6 cellular contexts compared by ENCODE assay signal in the genomic region with DNA sequence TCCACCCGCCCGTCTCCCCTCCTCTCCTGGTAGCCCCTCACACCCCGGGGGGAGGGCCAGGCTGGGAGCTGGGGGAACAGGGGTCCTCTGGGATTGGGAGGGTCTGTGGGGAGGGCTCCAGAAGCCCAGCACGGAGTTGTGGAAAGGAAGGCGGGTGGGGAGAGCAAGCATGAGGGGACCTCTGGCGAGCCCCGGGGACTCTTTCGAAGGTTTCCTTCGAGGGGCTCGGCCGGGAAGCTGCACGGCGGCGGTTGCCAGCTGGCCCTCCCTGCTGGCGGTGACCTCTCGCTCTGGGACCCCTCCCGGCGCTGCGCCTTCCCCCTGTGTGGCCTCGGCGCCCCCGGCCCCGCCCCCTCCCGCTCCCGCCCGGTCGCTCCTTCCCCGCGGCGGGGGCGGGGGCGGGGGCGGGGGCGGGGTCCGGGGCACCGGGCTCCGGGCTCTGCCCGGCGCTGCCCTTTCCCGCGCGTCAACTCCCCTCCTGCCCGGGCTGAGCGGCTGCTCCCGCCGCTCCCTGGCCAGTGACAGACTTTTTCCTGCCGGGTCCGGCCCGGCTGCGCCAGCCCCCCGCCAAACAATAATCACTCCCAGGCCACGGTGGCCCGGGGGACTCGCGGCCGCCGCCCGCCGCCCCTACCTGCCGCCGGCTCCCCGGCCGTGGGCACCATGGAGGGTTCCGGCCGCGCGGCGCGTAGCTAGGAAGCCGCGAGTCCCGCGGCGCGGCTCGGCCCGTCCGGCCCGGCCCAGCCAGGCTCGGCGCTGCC. TPM values are rescaled to one million over a fixed set of nuclear protein-coding genes. Genes with fewer than 3 reads are reported as not detected.
A peak's percentile ranks its signal among the peaks of the same experiment; 100 is the strongest.
DNase-seq lines count a peak whose midpoint lies in the region; ATAC-seq and TF ChIP-seq lines count a peak whose summit lies in the region.

No MANE protein-coding gene starts in this region.

- peak overlapping the region; percentile 57 for H3K27ac Mint-ChIP-seq in dendritic cell treated with granulocyte-macrophage colony-stimulating factor and Interleukin-4, amounts not matched to agents 40 ng/mL and 50 ng/mL, for 4 days

- peak overlapping the region; percentile 53 for H3K4me2 ChIP-seq in parathyroid adenoma (ENCODE audit: low read length)

- POLR2A ChIA-PET in HEK293 (lab: Yijun Ruan, JAX), result interaction anchor here (0.6 to 4.2 kb wide), 4 partner anchors 18 to 28 kb away, joined by 3 to 30 read pairs (median 4); a partner anchor contains a TSS

- H3K9me3 ChIP-seq in HEK293 (ENCODE audit: control insufficient read depth, insufficient read depth, low read depth, low read length) (no peaks in the 10 kb centered on the region), parathyroid adenoma (ENCODE audit: control insufficient read depth, low read length) (no peaks in the 10 kb centered on the region)

- CTCF ChIA-PET in HEK293 (lab: Yijun Ruan, JAX), result interaction anchor here (0.7 to 30.4 kb wide), 3 partner anchors 9 to 32 kb away, joined by 4 to 898 read pairs (median 898); a partner anchor contains a TSS

- H3K9me3 Mint-ChIP-seq in dendritic cell treated with granulocyte-macrophage colony-stimulating factor and Interleukin-4, amounts not matched to agents 40 ng/mL and 50 ng/mL, for 4 days, result no peaks in the 10 kb centered on the region

- H3K79me2 ChIP-seq in parathyroid adenoma, result no peaks in the 10 kb centered on the region

- H3K9ac ChIP-seq in parathyroid adenoma, result no peak overlapping the region

- H3K4me1 Mint-ChIP-seq in dendritic cell treated with granulocyte-macrophage colony-stimulating factor and Interleukin-4, amounts not matched to agents 40 ng/mL and 50 ng/mL, for 4 days (ENCODE audit: low read depth), result peaks cover 74% of the 10 kb centered on the region

- intact Hi-C loops in dendritic cell treated with granulocyte-macrophage colony-stimulating factor and Interleukin-4, amounts not matched to agents 40 ng/mL and 50 ng/mL, for 4 days (cut with micrococcal nuclease), result no loop called here

- H3K4me3 Mint-ChIP-seq in dendritic cell treated with granulocyte-macrophage colony-stimulating factor and Interleukin-4, amounts not matched to agents 40 ng/mL and 50 ng/mL, for 4 days, result peak overlapping the region; percentile 70

- peaks cover 3% of the 10 kb centered on the region; the same call in 1 of the 2 replicates for H3K4me1 ChIP-seq in HEK293 (ENCODE audit: control insufficient read depth, insufficient read depth, low read length)
- no peaks in the 10 kb centered on the region for H3K4me1 ChIP-seq in parathyroid adenoma

- H3K36me3 ChIP-seq in HEK293 (ENCODE audit: control insufficient read depth in 2 of 2, insufficient read depth in 1 of 2, low read length in 2 of 2), result no peaks in the 10 kb centered on the region
- H3K36me3 ChIP-seq in parathyroid adenoma (ENCODE audit: control insufficient read depth, insufficient read depth, low read length), result no peaks in the 10 kb centered on the region

- H3K27ac ChIP-seq in HEK293 (ENCODE audit: extremely low read depth, low read depth, low read length) (peak overlapping the region; percentile 37; the same call in 1 of the 2 replicates), parathyroid adenoma (no peak overlapping the region)

- H3K4me3 ChIP-seq in HEK293 (ENCODE audit: low read depth, low read length) (peak overlapping the region; percentile 57), parathyroid adenoma (ENCODE audit: low read depth, low read length) (peak overlapping the region; percentile 22)

- peaks cover 39% of the 10 kb centered on the region for H3K27me3 Mint-ChIP-seq in dendritic cell treated with granulocyte-macrophage colony-stimulating factor and Interleukin-4, amounts not matched to agents 40 ng/mL and 50 ng/mL, for 4 days

- no peak overlapping the region for H2AFZ ChIP-seq in parathyroid adenoma

- DNase-seq in mesenteric fat pad (ENCODE audit: low spot score) (no peak), OCI-M1 (lab: John Stamatoyannopoulos, UW) (no peak)

- no peaks in the 10 kb centered on the region for H3K36me3 Mint-ChIP-seq in dendritic cell treated with granulocyte-macrophage colony-stimulating factor and Interleukin-4, amounts not matched to agents 40 ng/mL and 50 ng/mL, for 4 days (ENCODE audit: low read depth)

- no peak for ATAC-seq in HG02588 (IDR thresholded peaks at IDR 0.05; ENCODE audit: unreplicated experiment)

- H3K27me3 ChIP-seq in parathyroid adenoma (ENCODE audit: control insufficient read depth, insufficient read depth, low read length), result no peaks in the 10 kb centered on the region

- TF ChIP-seq CTCF in HEK293 (tag by site-specific recombination; IDR thresholded peaks at IDR 0.05) (no peak), parathyroid adenoma (IDR thresholded peaks at IDR 0.05) (no peak)

TF ChIP-seq in HEK293, 187 proteins besides CTCF, POLR2A, EP300 and RAD21:
- TF ChIP-seq GLIS1 (tag by site-specific recombination; IDR thresholded peaks at IDR 0.05), result peak; percentile 30; the same call in 1 of the 2 replicates
- TF ChIP-seq MZF1 (tag by site-specific recombination; IDR thresholded peaks at IDR 0.05; ENCODE audit: borderline replicate concordance), result no peak
- TF ChIP-seq KLF1 (tag by site-specific recombination; IDR thresholded peaks at IDR 0.05), result peak; percentile 28; the same call in 1 of the 2 replicates
- peak; percentile 54; the same call in 1 of the 2 replicates for TF ChIP-seq ZIC2 (tag by site-specific recombination; IDR thresholded peaks at IDR 0.05)
- TF ChIP-seq, protein P1, sequence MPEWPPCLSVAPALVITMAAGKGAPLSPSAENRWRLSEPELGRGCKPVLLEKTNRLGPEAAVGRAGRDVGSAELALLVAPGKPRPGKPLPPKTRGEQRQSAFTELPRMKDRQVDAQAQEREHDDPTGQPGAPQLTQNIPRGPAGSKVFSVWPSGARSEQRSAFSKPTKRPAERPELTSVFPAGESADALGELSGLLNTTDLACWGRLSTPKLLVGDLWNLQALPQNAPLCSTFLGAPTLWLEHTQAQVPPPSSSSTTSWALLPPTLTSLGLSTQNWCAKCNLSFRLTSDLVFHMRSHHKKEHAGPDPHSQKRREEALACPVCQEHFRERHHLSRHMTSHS (tag by site-specific recombination; IDR thresholded peaks at IDR 0.05), result no peak
- TF ChIP-seq, protein P2, sequence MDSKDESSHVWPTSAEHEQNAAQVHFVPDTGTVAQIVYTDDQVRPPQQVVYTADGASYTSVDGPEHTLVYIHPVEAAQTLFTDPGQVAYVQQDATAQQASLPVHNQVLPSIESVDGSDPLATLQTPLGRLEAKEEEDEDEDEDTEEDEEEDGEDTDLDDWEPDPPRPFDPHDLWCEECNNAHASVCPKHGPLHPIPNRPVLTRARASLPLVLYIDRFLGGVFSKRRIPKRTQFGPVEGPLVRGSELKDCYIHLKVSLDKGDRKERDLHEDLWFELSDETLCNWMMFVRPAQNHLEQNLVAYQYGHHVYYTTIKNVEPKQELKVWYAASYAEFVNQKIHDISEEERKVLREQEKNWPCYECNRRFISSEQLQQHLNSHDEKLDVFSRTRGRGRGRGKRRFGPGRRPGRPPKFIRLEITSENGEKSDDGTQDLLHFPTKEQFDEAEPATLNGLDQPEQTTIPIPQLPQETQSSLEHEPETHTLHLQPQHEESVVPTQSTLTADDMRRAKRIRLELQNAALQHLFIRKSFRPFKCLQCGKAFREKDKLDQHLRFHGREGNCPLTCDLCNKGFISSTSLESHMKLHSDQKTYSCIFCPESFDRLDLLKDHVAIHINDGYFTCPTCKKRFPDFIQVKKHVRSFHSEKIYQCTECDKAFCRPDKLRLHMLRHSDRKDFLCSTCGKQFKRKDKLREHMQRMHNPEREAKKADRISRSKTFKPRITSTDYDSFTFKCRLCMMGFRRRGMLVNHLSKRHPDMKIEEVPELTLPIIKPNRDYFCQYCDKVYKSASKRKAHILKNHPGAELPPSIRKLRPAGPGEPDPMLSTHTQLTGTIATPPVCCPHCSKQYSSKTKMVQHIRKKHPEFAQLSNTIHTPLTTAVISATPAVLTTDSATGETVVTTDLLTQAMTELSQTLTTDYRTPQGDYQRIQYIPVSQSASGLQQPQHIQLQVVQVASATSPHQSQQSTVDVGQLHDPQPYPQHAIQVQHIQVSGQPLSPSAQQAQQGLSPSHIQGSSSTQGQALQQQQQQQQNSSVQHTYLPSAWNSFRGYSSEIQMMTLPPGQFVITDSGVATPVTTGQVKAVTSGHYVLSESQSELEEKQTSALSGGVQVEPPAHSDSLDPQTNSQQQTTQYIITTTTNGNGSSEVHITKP (tag by site-specific recombination; IDR thresholded peaks at IDR 0.05), result peak; percentile 54
- peak; percentile 29; the same call in 1 of the 2 replicates for TF ChIP-seq GLIS2 (tag by site-specific recombination; IDR thresholded peaks at IDR 0.05)

RNA-seq across cellular contexts. Expression of a gene that starts 1.0 kb away (rescaled TPM):
- total RNA-seq in mesenteric fat pad, result 7.7 TPM

RNA-seq across cellular contexts. Expression of a gene that starts 19.1 kb away (rescaled TPM):
- total RNA-seq in mesenteric fat pad, result 72.9 TPM

RNA-seq across cellular contexts. Expression of a gene that starts 19.4 kb away (rescaled TPM):
- total RNA-seq in mesenteric fat pad, result 10.4 TPM

RNA-seq across cellular contexts. Expression of a gene that starts 29.2 kb away (rescaled TPM):
- 92.4 TPM for total RNA-seq in mesenteric fat pad

RNA-seq across cellular contexts. Expression of a gene that starts 31.5 kb away (rescaled TPM):
- 5.3 TPM for total RNA-seq in mesenteric fat pad
